ENCODE assay signal across 16 cellular contexts in the genomic region with DNA sequence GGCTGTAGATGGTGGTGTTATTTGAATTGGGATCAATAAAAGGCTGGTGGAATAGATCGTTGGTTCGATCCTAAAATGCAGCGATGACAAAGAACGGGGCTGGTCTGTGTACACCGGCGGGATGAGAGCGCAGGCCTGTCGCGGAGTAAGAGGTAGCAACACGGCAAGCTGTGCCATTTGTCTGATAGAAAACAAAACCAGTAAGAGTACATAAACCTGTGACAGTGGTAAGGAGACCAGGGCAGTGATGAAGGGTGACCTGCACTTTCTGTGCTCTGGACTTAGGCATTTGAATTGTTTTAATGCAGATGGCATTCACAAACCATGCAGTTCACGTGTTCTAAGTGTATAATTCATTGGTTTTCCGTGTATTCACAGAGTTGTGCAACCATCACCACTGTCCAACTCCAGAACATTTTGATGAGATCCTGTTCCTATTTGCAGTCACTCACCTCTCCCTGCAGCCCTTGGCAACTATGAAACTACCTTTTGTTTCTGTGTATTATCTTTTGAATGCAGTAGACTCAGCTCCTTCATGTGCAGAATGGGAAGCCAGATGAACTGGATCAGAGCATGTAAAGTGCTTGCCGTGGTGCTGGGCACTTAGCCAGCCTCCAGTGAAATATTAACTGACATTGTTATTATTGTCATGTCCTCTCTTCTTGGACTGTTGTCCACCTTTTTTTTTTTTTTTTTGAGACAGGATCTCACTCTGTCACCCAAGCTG.
DNase-seq lines count a peak whose midpoint lies in the region; ATAC-seq and TF ChIP-seq lines count a peak whose summit lies in the region.
"Had no signal": no experiment of that assay in that cellular context is flagged by ENCODE, and none has a peak within 500 bp of the region (broad histone marks: within the 10 kb centered on the region; RNA-seq: fewer than 3 reads in every experiment).

No MANE protein-coding gene starts in this region.

- no peak overlapping the region for H3K4me3 ChIP-seq in upper lobe of left lung
- H3K4me3 ChIP-seq: spleen had no signal

- H3K36me3 ChIP-seq in upper lobe of left lung, result no peaks in the 10 kb centered on the region

- TF ChIP-seq CTCF in 22Rv1 (IDR thresholded peaks at IDR 0.05), result no peak
- TF ChIP-seq CTCF in upper lobe of left lung (IDR thresholded peaks at IDR 0.05), result no peak

- no peak for TF ChIP-seq EP300 in upper lobe of left lung (IDR thresholded peaks at IDR 0.05)

- ATAC-seq in left lobe of liver (peak; percentile 71), upper lobe of left lung (ENCODE audit: low FRiP score in 2 of 2) (no peak), GM21825 (IDR thresholded peaks at IDR 0.05; ENCODE audit: unreplicated experiment) (no peak), HG02642 (IDR thresholded peaks at IDR 0.05; ENCODE audit: poor library complexity, unreplicated experiment) (no peak), GM21390 (IDR thresholded peaks at IDR 0.05; ENCODE audit: unreplicated experiment) (no peak)
- ATAC-seq: activated CD8-positive, alpha-beta T cell treated with anti-CD3 and anti-CD28 coated beads for 36 hours; PC-3 had no signal

- H3K27me3 ChIP-seq in upper lobe of left lung, result no peaks in the 10 kb centered on the region
- H3K27me3 ChIP-seq: spleen had no signal

- H3K4me1 ChIP-seq in upper lobe of left lung, result peaks cover 0 to 18% (median 9%) of the 10 kb centered on the region in 4 donors

- TF ChIP-seq POLR2A in upper lobe of left lung (IDR thresholded peaks at IDR 0.05), result no peak

- DNase-seq in HT-29 (ENCODE audit: low spot score), result peak; percentile 23
- DNase-seq in amniotic epithelial cell (ENCODE audit: low read depth), result peak; percentile 19
- peak; percentile 70 for DNase-seq in left lobe of liver (ENCODE audit: low spot score)
- DNase-seq in upper lobe of left lung, result no peak
- DNase-seq: activated CD8-positive, alpha-beta T cell treated with anti-CD3 and anti-CD28 coated beads for 36 hours; activated gamma-delta T cell treated with Interleukin-2 at 50 U/mL for 16 hours; AML-193; GF-D8; NCI-H2081; PC-3; spleen; T-helper 2 cell had no signal

- WGBS in upper lobe of left lung, 2 donors, result 79 to 81% methylated on average over 13 of the region's 13 CpGs

- H3K9me3 ChIP-seq in upper lobe of left lung, result no peaks in the 10 kb centered on the region
- H3K9me3 ChIP-seq: spleen had no signal

- H3K27ac ChIP-seq in 22Rv1 (peak overlapping the region; percentile 41), upper lobe of left lung (no peak overlapping the region)
- H3K27ac ChIP-seq: spleen had no signal

Comparison
In these comparisons a context has a peak if more than half of its experiments do, and no peak if none do; other contexts are left out.
1. DNase-seq: peak in HT-29 (single experiment), amniotic epithelial cell (single experiment) and left lobe of liver (single experiment); none in upper lobe of left lung (0 of 2).